18 cellular contexts compared by ENCODE assay signal in the genomic region with DNA sequence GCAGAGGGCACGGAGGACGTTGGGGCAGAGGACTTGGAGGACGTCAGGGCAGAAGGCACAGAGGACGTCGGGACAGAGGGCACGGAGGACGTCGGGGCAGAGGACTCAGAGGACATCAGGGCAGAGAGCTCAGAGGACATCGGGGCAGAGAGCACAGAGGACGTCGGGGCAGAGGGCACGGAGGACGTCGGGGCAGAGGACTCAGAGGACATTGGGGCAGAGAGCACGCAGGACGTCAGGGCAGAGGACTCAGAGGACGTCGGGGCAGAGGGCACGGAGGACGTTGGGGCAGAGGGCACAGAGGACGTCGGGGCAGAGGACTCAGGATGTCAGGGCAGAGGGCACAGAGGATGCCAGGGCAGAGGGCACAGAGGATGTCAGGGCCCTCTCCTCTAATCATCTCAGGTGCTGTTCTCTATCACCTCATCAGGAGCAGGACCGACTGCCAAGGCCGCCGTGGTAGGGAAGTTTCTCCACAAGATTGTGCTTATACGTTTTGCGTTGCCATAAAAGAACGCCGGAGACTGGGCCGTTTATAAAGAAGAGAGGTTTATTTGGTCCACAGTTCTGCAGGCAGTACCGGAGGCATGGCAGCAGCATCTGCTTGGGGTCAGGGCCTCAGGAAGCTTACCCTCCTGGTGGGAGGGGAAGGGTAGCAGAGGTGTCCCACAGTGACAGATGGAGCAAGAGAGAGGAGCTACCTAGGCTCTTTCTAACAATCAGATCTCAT. TPM values are rescaled to one million over a fixed set of nuclear protein-coding genes. Genes with fewer than 3 reads are reported as not detected.
DNase-seq lines count a peak whose midpoint lies in the region; ATAC-seq, FAIRE-seq and TF ChIP-seq lines count a peak whose summit lies in the region.
"Had no signal": no experiment of that assay in that cellular context is flagged by ENCODE, and none has a peak within 500 bp of the region (broad histone marks: within the 10 kb centered on the region; RNA-seq: fewer than 3 reads in every experiment).

No MANE protein-coding gene starts in this region.

- H3K4me1 ChIP-seq in RWPE2 (ENCODE audit: insufficient read depth, poor library complexity, severe bottlenecking) (no peaks in the 10 kb centered on the region), H1 (replicated peaks in 1 of 4; ENCODE audit: control insufficient read depth in 3 of 4, insufficient read depth in 4 of 4, low read length in 3 of 4) (no peaks in the 10 kb centered on the region; a peak in 1 of 7 replicates), neuronal stem cell (ENCODE audit: control insufficient read depth in 2 of 2, insufficient read depth in 1 of 2, low read depth in 1 of 2, low read length in 2 of 2) (peaks cover 0 to 8% of the 10 kb centered on the region in 2 donors)

- H4K5ac ChIP-seq in H1 (ENCODE audit: insufficient read length, low read depth, low read length) = no peak overlapping the region

- no peaks in the 10 kb centered on the region for H3K23me2 ChIP-seq in H1 (ENCODE audit: low read depth, low read length)

- no peaks in the 10 kb centered on the region for H3K79me1 ChIP-seq in H1 (ENCODE audit: low read depth, low read length)
- no peaks in the 10 kb centered on the region for H3K79me1 ChIP-seq in neuronal stem cell (ENCODE audit: low read depth, low read length)

- H2BK20ac ChIP-seq in H1 (ENCODE audit: low read length) = no peak overlapping the region

- H2AK5ac ChIP-seq in H1 (ENCODE audit: low read depth, low read length) = 0 out of 2 replicates have a peak overlapping the region, but pooled peaks have one; percentile 48
- H2AK5ac ChIP-seq in neuronal stem cell (ENCODE audit: low read depth, low read length) = peak overlapping the region; percentile 41

- TF ChIP-seq POLR2A in H1 (IDR thresholded peaks at IDR 0.05; ENCODE audit: control extremely low read depth in 1 of 2, low read depth in 2 of 2, low read length in 2 of 2) (no peak), GM12892 (IDR thresholded peaks at IDR 0.05; ENCODE audit: low read depth, low read length) (no peak)

- H3K27me3 ChIP-seq in RWPE2 (ENCODE audit: insufficient read depth, poor library complexity, severe bottlenecking) (no peaks in the 10 kb centered on the region), H1 (replicated peaks in 1 of 4; ENCODE audit: control insufficient read depth in 3 of 4, extremely low read depth in 1 of 4, insufficient read depth in 3 of 4, low read length in 3 of 4) (no peaks in the 10 kb centered on the region; a peak in 1 of 7 replicates), neuronal stem cell (ENCODE audit: control insufficient read depth in 3 of 3, insufficient read depth in 3 of 3, low read depth in 1 of 3, low read length in 3 of 3) (peaks cover 0 to 3% (median 0%) of the 10 kb centered on the region in 3 experiments)
- H3K27me3 ChIP-seq: MG63 had no signal

- no peaks in the 10 kb centered on the region for H3K79me2 ChIP-seq in H1 (ENCODE audit: control insufficient read depth in 1 of 2, insufficient read depth in 2 of 2, low read length in 2 of 2)

- DNase-seq in RWPE2 (ENCODE audit: low spot score) (peak; percentile 61), H1 (ENCODE audit: low read depth in 1 of 2, low spot score in 2 of 2) (no peak), neuronal stem cell (ENCODE audit: low spot score) (no peak), type B pancreatic cell (ENCODE audit: extremely low spot score, unreplicated experiment) (peak; percentile 52), GM12892 (ENCODE audit: insufficient read length) (no peak)
- no peak for DNase-seq in activated CD8-positive, alpha-beta memory T cell treated with anti-CD3 and anti-CD28 coated beads, Interleukin-2, amount 50 U/mL, for 4 hours
- DNase-seq: ACHN, AML-193, COR-L47, GF-D8, MG63, NCI-H1092, NCI-H2081 treated with DMSO at 0.1 percent for 48 hours, NCI-H510A treated with DMSO at 0.1 percent for 48 hours, SHP77 had no signal

- no peak for FAIRE-seq in H1 (lab: Jason Lieb, UNC)
- no peak for FAIRE-seq in GM12892 (lab: Jason Lieb, UNC)
- FAIRE-seq: H54 had no signal

- no peak for TF ChIP-seq CTCF in RWPE2 (IDR thresholded peaks at IDR 0.05; ENCODE audit: poor library complexity, severe bottlenecking)
- TF ChIP-seq CTCF in H1 (IDR thresholded peaks at IDR 0.05; ENCODE audit: control extremely low read depth in 1 of 3, insufficient read depth in 1 of 3, low read depth in 1 of 3, low read length in 3 of 3) = no peak
- TF ChIP-seq CTCF in type B pancreatic cell (conservative IDR thresholded peaks at IDR 0.05) = no peak

- no peak for TF ChIP-seq EP300 in H1 (IDR thresholded peaks at IDR 0.05; ENCODE audit: borderline replicate concordance in 1 of 2, low read depth in 2 of 2, low read length in 2 of 2)

- no peak overlapping the region for H3K18ac ChIP-seq in H1 (ENCODE audit: extremely low read depth, low read length)
- peak overlapping the region; percentile 67 for H3K18ac ChIP-seq in neuronal stem cell (ENCODE audit: low read length)

- H3K36me3 Mint-ChIP-seq in type B pancreatic cell = no peaks in the 10 kb centered on the region

- H3K4me2 ChIP-seq in H1 (ENCODE audit: insufficient read depth in 1 of 2, low read depth in 2 of 2, low read length in 2 of 2) (no peak overlapping the region), neuronal stem cell (ENCODE audit: insufficient read depth, low read length, poor library complexity, severe bottlenecking) (no peak overlapping the region)

- no peaks in the 10 kb centered on the region for H3K27me3 Mint-ChIP-seq in type B pancreatic cell

- H4K20me1 ChIP-seq in H1 (replicated peaks in 1 of 2; ENCODE audit: control insufficient read depth in 1 of 2, insufficient read depth in 2 of 2, low read length in 2 of 2) = no peaks in the 10 kb centered on the region

- H3K4ac ChIP-seq in H1 (replicated peaks; ENCODE audit: insufficient read length, low read depth, low read length) (no peak overlapping the region), neuronal stem cell (ENCODE audit: low read length) (peak overlapping the region; percentile 86)

- H2BK15ac ChIP-seq in H1 (ENCODE audit: low read length) = no peak overlapping the region
- peak overlapping the region; percentile 3 for H2BK15ac ChIP-seq in neuronal stem cell (ENCODE audit: low read length)

- H4K8ac ChIP-seq in H1 (ENCODE audit: extremely low read depth, insufficient read depth, low read length) (no peak overlapping the region), neuronal stem cell (ENCODE audit: low read depth, low read length) (peak overlapping the region; percentile 54)

- no peak overlapping the region for H3K56ac ChIP-seq in H1 (replicated peaks; ENCODE audit: insufficient read length, low read depth, low read length)

- H3K9me3 ChIP-seq in RWPE2 (ENCODE audit: severe bottlenecking) = no peaks in the 10 kb centered on the region
- peaks cover 0 to 4% of the 10 kb centered on the region in 2 experiments; a peak in 1 of 4 replicates for H3K9me3 ChIP-seq in H1 (ENCODE audit: insufficient read depth in 2 of 2, low read depth in 1 of 2, low read length in 1 of 2)
- H3K9me3 ChIP-seq in neuronal stem cell (replicated peaks in 1 of 2; ENCODE audit: control insufficient read depth in 2 of 2, insufficient read depth in 1 of 2, low read depth in 1 of 2, low read length in 2 of 2) = no peaks in the 10 kb centered on the region
- H3K9me3 ChIP-seq: MG63 had no signal

- H3K36me3 ChIP-seq in RWPE2 (ENCODE audit: low read depth) = no peaks in the 10 kb centered on the region
- no peaks in the 10 kb centered on the region for H3K36me3 ChIP-seq in H1 (ENCODE audit: control insufficient read depth in 2 of 4, insufficient read depth in 4 of 4, low read length in 3 of 4)
- no peaks in the 10 kb centered on the region for H3K36me3 ChIP-seq in neuronal stem cell (replicated peaks in 1 of 2; ENCODE audit: control insufficient read depth in 2 of 2, insufficient read depth in 2 of 2, low read length in 2 of 2)
- H3K36me3 ChIP-seq: MG63 had no signal

- no peak for TF ChIP-seq RAD21 in H1 (IDR thresholded peaks at IDR 0.05 in 1 of 2, conservative IDR thresholded peaks at IDR 0.05 in 1 of 2; ENCODE audit: low read depth in 2 of 2, low read length in 2 of 2)

- no peak overlapping the region for H3K9ac ChIP-seq in H1 (replicated peaks in 1 of 4; ENCODE audit: extremely low read depth in 1 of 4, low read depth in 3 of 4, low read length in 3 of 4)
- peak overlapping the region; percentile 35 for H3K9ac ChIP-seq in neuronal stem cell (ENCODE audit: low read depth, low read length, poor library complexity)

- POLR2A ChIA-PET in H1 (lab: Charles Lee; ENCODE audit: partially characterized antibody) = no interaction called here

- no peak overlapping the region for H3K27ac ChIP-seq in RWPE2 (ENCODE audit: poor library complexity, severe bottlenecking)
- H3K27ac ChIP-seq in H1 (ENCODE audit: low read depth, low read length) = no peak overlapping the region
- no peak overlapping the region for H3K27ac ChIP-seq in neuronal stem cell (replicated peaks; ENCODE audit: low read length)

- no peaks in the 10 kb centered on the region for H3K4me1 Mint-ChIP-seq in type B pancreatic cell (ENCODE audit: unreplicated experiment)

- H3K14ac ChIP-seq in H1 (ENCODE audit: insufficient read length) (no peak overlapping the region), neuronal stem cell (ENCODE audit: low read length) (peak overlapping the region; percentile 60)

- H4K91ac ChIP-seq in H1 (replicated peaks; ENCODE audit: insufficient read length, low read length) = no peak overlapping the region
- peak overlapping the region; percentile 96 for H4K91ac ChIP-seq in neuronal stem cell (ENCODE audit: low read depth, low read length, poor library complexity)

- H2BK12ac ChIP-seq in H1 (ENCODE audit: low read depth, low read length) (no peak overlapping the region), neuronal stem cell (ENCODE audit: low read length) (peak overlapping the region; percentile 91)

- no peak for ATAC-seq in RWPE2 (ENCODE audit: low read depth)
- no peak for ATAC-seq in GM19395 (IDR thresholded peaks at IDR 0.05; ENCODE audit: unreplicated experiment)
- ATAC-seq: Panc1 had no signal

- H3K9me3 Mint-ChIP-seq in type B pancreatic cell = no peaks in the 10 kb centered on the region

- no peak overlapping the region for H2AFZ ChIP-seq in H1 (ENCODE audit: low read length)
- H2AFZ ChIP-seq in neuronal stem cell (ENCODE audit: low read length) = no peak overlapping the region

- H2BK120ac ChIP-seq in H1 (replicated peaks; ENCODE audit: low read depth, low read length) (no peak overlapping the region), neuronal stem cell (ENCODE audit: low read depth, low read length) (peak overlapping the region; percentile 6)

- H2BK5ac ChIP-seq in H1 (ENCODE audit: low read depth, low read length) = 0 out of 2 replicates have a peak overlapping the region, but pooled peaks have one; percentile 35
- no peak overlapping the region for H2BK5ac ChIP-seq in neuronal stem cell (ENCODE audit: low read length)

- no peak overlapping the region for H3K27ac Mint-ChIP-seq in type B pancreatic cell

- WGBS in H1 (ENCODE audit: extremely low coverage in 1 of 2, insufficient coverage in 1 of 2, insufficient read length in 1 of 2, insufficient replicate concordance in 2 of 2, low coverage in 1 of 2, low lambda C conversion rate in 2 of 2, missing lambda C conversion rate in 1 of 2), 2 experiments = 92% methylated on average over 31 of the region's 31 CpGs; no CpG with 5 or more reads in 1 of the 2 experiments
- WGBS in neuronal stem cell (ENCODE audit: extremely low coverage in 2 of 2, insufficient read length in 2 of 2, insufficient replicate concordance in 1 of 2), 2 donors = no CpG with 5 or more reads among the region's 31 CpGs

- CTCF ChIA-PET in H1 (lab: Charles Lee; ENCODE audit: partially characterized antibody) = interaction anchor here (1.0 kb wide), 1 partner anchor 11 kb away, joined by 3 read pairs; no protein-coding TSS in a partner anchor

- no peak overlapping the region for H3K4me3 Mint-ChIP-seq in type B pancreatic cell

- no peak overlapping the region for H3K23ac ChIP-seq in H1 (ENCODE audit: insufficient read length)
- H3K23ac ChIP-seq in neuronal stem cell (ENCODE audit: low read depth, low read length, poor library complexity) = peak overlapping the region; percentile 95

- H3K4me3 ChIP-seq in RWPE2 (ENCODE audit: severe bottlenecking) = no peak overlapping the region
- no peak overlapping the region for H3K4me3 ChIP-seq in H1 (ENCODE audit: extremely low read depth in 1 of 4, insufficient read depth in 2 of 4, low read depth in 3 of 4, low read length in 4 of 4)
- peak overlapping the region in 1 of 2 donors; percentile 16 for H3K4me3 ChIP-seq in neuronal stem cell (ENCODE audit: low read length in 2 of 2)
- H3K4me3 ChIP-seq: MG63 had no signal

RNA-seq across cellular contexts. Expression of gene ADAMTS2, which starts 29.4 kb away (rescaled TPM):
- total RNA-seq in H1 (2021; fragmentation: NEBNext Ultra II Directional; extraction: Animal tissue kit (Norgen Biotek cat#: 25700)) = 5.2 and 7.3 TPM in 2 replicates
- polyA plus RNA-seq in H1 (2011; rRNA removed) = 6.6 and 9.6 TPM in 2 replicates
- 7.9 TPM for polyA plus RNA-seq in H1 (2011; cell fraction: cytosol; rRNA removed)
- 14.4 TPM for polyA plus RNA-seq in H1 (2011; cell fraction: nucleus; rRNA removed)
- polyA plus RNA-seq in H1 (2012, experiment 1 of 2) = 2.3 to 4.9 TPM (median 4.4 TPM) in 4 replicates
- 2.0 TPM for polyA plus RNA-seq in H1 (2012, experiment 2 of 2)
- polyA plus RNA-seq in H1 (2013, experiment 1 of 2) = 3.2 TPM
- 3.3 TPM for polyA plus RNA-seq in H1 (2013, experiment 2 of 2)
- polyA minus RNA-seq in H1 (2011; rRNA and poly(A)+ RNA removed) = 3.6 and 6.4 TPM in 2 replicates
- polyA minus RNA-seq in H1 (2011; cell fraction: cytosol; rRNA and poly(A)+ RNA removed) = 3.4 TPM
- 7.3 TPM for polyA minus RNA-seq in H1 (2011; cell fraction: nucleus; rRNA and poly(A)+ RNA removed)
- polyA plus RNA-seq in neuronal stem cell (2013, experiment 1 of 2) = 5.3 TPM
- 5.7 TPM for polyA plus RNA-seq in neuronal stem cell (2013, experiment 2 of 2)
- 7.7 and 9.2 TPM in 2 replicates for total RNA-seq in type B pancreatic cell (ENCODE audit: low replicate concordance)
- not detected for polyA plus RNA-seq in GM12892 (2012; ENCODE audit: missing spikeins)

Comparison
In these comparisons a context has a peak if more than half of its experiments do, and no peak if none do; other contexts are left out.
1. DNase-seq: peak in RWPE2 (single experiment) and type B pancreatic cell (single experiment); none in H1 (0 of 2), neuronal stem cell (single experiment), activated CD8-positive, alpha-beta memory T cell treated with anti-CD3 and anti-CD28 coated beads, Interleukin-2, amount 50 U/mL, for 4 hours (single experiment) and GM12892 (single experiment).